8 cellular contexts compared by ENCODE assay signal in the genomic region with DNA sequence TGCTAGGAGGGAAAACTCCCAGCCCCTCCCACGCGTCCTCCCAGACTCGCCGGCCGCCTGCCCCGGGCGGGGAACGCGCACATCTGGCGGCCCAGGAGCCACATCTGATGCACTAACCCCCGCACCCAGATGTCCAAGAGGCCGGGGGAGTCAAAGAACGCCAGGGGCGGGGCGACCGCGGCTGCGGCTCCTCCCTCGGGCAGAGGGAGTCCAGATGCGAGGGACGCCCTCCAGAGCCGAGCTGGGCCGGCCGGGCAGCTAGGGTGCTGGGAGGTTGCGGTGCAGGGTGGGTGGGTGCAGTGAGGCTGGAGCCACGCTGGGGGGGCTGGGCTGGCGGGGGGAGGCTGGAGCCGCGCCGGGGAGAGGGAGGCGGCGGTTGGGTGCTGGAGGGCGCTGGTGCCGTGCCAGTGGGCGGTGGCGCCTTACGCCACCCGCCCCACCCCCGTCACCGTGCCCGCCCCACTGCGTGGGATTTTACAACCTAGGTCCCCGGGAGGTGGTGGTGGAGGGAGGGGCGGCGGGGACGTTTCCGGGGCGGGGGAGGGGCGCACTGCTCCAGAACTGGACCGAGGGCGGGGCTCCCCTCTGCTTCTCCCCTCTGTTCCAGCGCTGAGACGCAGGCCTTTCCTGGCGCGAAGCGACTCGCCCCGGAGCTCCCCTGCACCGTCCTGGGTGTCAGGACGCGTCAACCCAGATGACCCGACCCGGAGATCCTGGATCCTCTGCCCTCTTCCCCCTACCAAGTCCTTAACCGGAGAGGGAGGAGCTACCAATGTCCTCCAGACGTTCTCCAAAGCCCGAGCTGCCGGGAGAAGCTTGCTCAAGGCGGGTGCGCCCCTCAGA.
DNase-seq lines count a peak whose midpoint lies in the region; ATAC-seq lines count a peak whose summit lies in the region.

No MANE protein-coding gene starts in this region.

- H3K23ac ChIP-seq in mesendoderm (ENCODE audit: low read length), result no peak overlapping the region

- H3K27me3 Mint-ChIP-seq in CD4-positive, alpha-beta memory T cell, result no peaks in the 10 kb centered on the region
- H3K27me3 Mint-ChIP-seq in effector memory CD8-positive, alpha-beta T cell, result no peaks in the 10 kb centered on the region

- H3K4me2 ChIP-seq in mesendoderm (ENCODE audit: low read length), result peak overlapping the region; percentile 79

- CTCF ChIA-PET in CD4-positive, alpha-beta memory T cell (lab: Charles Lee; ENCODE audit: partially characterized antibody), result interaction anchor here (1.1 to 7.7 kb wide), 22 partner anchors 9 to 472 kb away, joined by 3 to 115 read pairs (median 7); partner anchors contain the start of genes JMJD1C and REEP3

- H3K18ac ChIP-seq in mesendoderm (ENCODE audit: low read length), result peak overlapping the region; percentile 96

- H2AK5ac ChIP-seq in mesendoderm (ENCODE audit: low read length), result no peak overlapping the region

- H2BK5ac ChIP-seq in mesendoderm (ENCODE audit: low read length), result peak overlapping the region; percentile 89

- H3K4me1 ChIP-seq in CD4-positive, alpha-beta memory T cell (ENCODE audit: insufficient read depth, low read length), result peaks cover 28% of the 10 kb centered on the region
- H3K4me1 ChIP-seq in mesendoderm (ENCODE audit: control insufficient read depth, low read depth, low read length), result peaks cover 10% of the 10 kb centered on the region

- no CpG with 5 or more reads among the region's 69 CpGs for WGBS in mesendoderm (ENCODE audit: extremely low coverage, insufficient coverage, low lambda C conversion rate)

- no peak overlapping the region for H4K5ac ChIP-seq in mesendoderm (ENCODE audit: low read length)

- H3K4ac ChIP-seq in mesendoderm (ENCODE audit: low read depth, low read length), result peak overlapping the region; percentile 96

- no peaks in the 10 kb centered on the region for H3K79me2 ChIP-seq in mesendoderm (ENCODE audit: control insufficient read depth, insufficient read depth, low read length)

- no peaks in the 10 kb centered on the region for H3K9me3 Mint-ChIP-seq in CD4-positive, alpha-beta memory T cell
- H3K9me3 Mint-ChIP-seq in effector memory CD8-positive, alpha-beta T cell, result no peaks in the 10 kb centered on the region

- peak overlapping the region; percentile 55 for H3K27ac ChIP-seq in CD4-positive, alpha-beta memory T cell (ENCODE audit: low read depth, low read length)
- peak overlapping the region; percentile 100 for H3K27ac ChIP-seq in mesendoderm (ENCODE audit: low read depth, low read length)

- peaks cover 17 to 29% (median 22%) of the 10 kb centered on the region in 4 donors for H3K4me1 Mint-ChIP-seq in CD4-positive, alpha-beta memory T cell
- H3K4me1 Mint-ChIP-seq in effector memory CD8-positive, alpha-beta T cell (ENCODE audit: low read depth in 2 of 2), result peaks cover 12 to 16% of the 10 kb centered on the region in 2 donors

- H3K4me3 ChIP-seq in CD4-positive, alpha-beta memory T cell (ENCODE audit: low read length in 2 of 2), result peak overlapping the region; percentile 59 to 70
- peak overlapping the region; percentile 52 for H3K4me3 ChIP-seq in mesendoderm (ENCODE audit: low read length)

- H3K9ac ChIP-seq in mesendoderm (ENCODE audit: low read length), result peak overlapping the region; percentile 82

- H2BK120ac ChIP-seq in mesendoderm (ENCODE audit: low read depth, low read length), result peak overlapping the region; percentile 75

- H3K27me3 ChIP-seq in CD4-positive, alpha-beta memory T cell (ENCODE audit: insufficient read depth, low read length), result no peaks in the 10 kb centered on the region
- H3K27me3 ChIP-seq in mesendoderm (ENCODE audit: insufficient read depth, low read length, poor library complexity), result no peaks in the 10 kb centered on the region

- H3K36me3 ChIP-seq in CD4-positive, alpha-beta memory T cell (ENCODE audit: insufficient read depth, low read length), result no peaks in the 10 kb centered on the region
- H3K36me3 ChIP-seq in mesendoderm (ENCODE audit: control insufficient read depth, insufficient read depth, low read length), result no peaks in the 10 kb centered on the region

- H3K79me1 ChIP-seq in mesendoderm (ENCODE audit: low read length), result no peaks in the 10 kb centered on the region

- intact Hi-C loops in CD4-positive, alpha-beta memory T cell (cut with micrococcal nuclease), result loop anchor here (1.0 kb wide), 1 partner anchor 497 kb away; the partner anchor contains the start of gene NRBF2

- ATAC-seq in GM19397 (IDR thresholded peaks at IDR 0.05; ENCODE audit: unreplicated experiment) (peak; percentile 54), HG03558 (IDR thresholded peaks at IDR 0.05; ENCODE audit: extremely low read depth, unreplicated experiment) (peak; percentile 29)
- peak; percentile 71 for ATAC-seq in effector memory CD8-positive, alpha-beta T cell (replicated peaks)

- peak overlapping the region; percentile 20 for H2BK15ac ChIP-seq in mesendoderm (replicated peaks; ENCODE audit: low read depth)

- POLR2A ChIA-PET in CD4-positive, alpha-beta memory T cell (lab: Charles Lee; ENCODE audit: partially characterized antibody), result interaction anchor here (0.6 to 3.4 kb wide), 11 partner anchors 13 to 814 kb away, joined by 3 to 40 read pairs (median 4); partner anchors contain the start of genes EGR2, JMJD1C, NRBF2 and REEP3

- peak overlapping the region; percentile 77 to 96 (median 92) for H3K27ac Mint-ChIP-seq in CD4-positive, alpha-beta memory T cell
- peak overlapping the region; percentile 77 to 84 for H3K27ac Mint-ChIP-seq in effector memory CD8-positive, alpha-beta T cell

- peak overlapping the region; percentile 98 for H4K8ac ChIP-seq in mesendoderm (ENCODE audit: low read depth, low read length)

- peak; percentile 67 to 83 (median 69) for DNase-seq in CD4-positive, alpha-beta memory T cell
- DNase-seq in NCI-H82 treated with DMSO at 0.1 percent for 48 hours (lab: John Stamatoyannopoulos, UW; ENCODE audit: unreplicated experiment) (peak; percentile 66), mesendoderm (peak; percentile 96)
- DNase-seq in activated CD8-positive, alpha-beta memory T cell treated with anti-CD3 and anti-CD28 coated beads for 4 hours (ENCODE audit: low read depth in 2 of 2), result peak; percentile 66 to 69
- DNase-seq in effector memory CD8-positive, alpha-beta T cell, result peak; percentile 34 to 45 (median 42)
- peak; percentile 57 for DNase-seq in stimulated activated CD8-positive, alpha-beta memory T cell treated with anti-CD3 and anti-CD28 coated beads, Interleukin-12 subunit alpha, Interleukin-12 subunit beta, amount 100 ng/mL, for 24 hours (ENCODE audit: extremely low read depth)

- H3K56ac ChIP-seq in mesendoderm (ENCODE audit: low read length), result peak overlapping the region; percentile 95

- peaks cover 0 to 2% of the 10 kb centered on the region in 2 donors for H3K36me3 Mint-ChIP-seq in CD4-positive, alpha-beta memory T cell
- H3K36me3 Mint-ChIP-seq in effector memory CD8-positive, alpha-beta T cell (ENCODE audit: insufficient read depth), result no peaks in the 10 kb centered on the region

- no peaks in the 10 kb centered on the region for H3K9me3 ChIP-seq in CD4-positive, alpha-beta memory T cell (ENCODE audit: control insufficient read depth in 1 of 2, low read length in 2 of 2)

- peak overlapping the region; percentile 92 to 97 (median 95) for H3K4me3 Mint-ChIP-seq in CD4-positive, alpha-beta memory T cell
- peak overlapping the region; percentile 92 to 95 for H3K4me3 Mint-ChIP-seq in effector memory CD8-positive, alpha-beta T cell

Comparison
In these comparisons a context has a peak if more than half of its experiments do, and no peak if none do; other contexts are left out.
1. Peak in every context shown above with its lines: DNase-seq, ATAC-seq, H3K4me3 ChIP-seq and H3K27ac ChIP-seq.
2. DNase-seq: peak in every context shown above with its lines; median percentile 96 in mesendoderm; 69 in CD4-positive, alpha-beta memory T cell; 68 in activated CD8-positive, alpha-beta memory T cell treated with anti-CD3 and anti-CD28 coated beads for 4 hours; 66 in NCI-H82 treated with DMSO at 0.1 percent for 48 hours; 57 in stimulated activated CD8-positive, alpha-beta memory T cell treated with anti-CD3 and anti-CD28 coated beads, Interleukin-12 subunit alpha, Interleukin-12 subunit beta, amount 100 ng/mL, for 24 hours; 42 in effector memory CD8-positive, alpha-beta T cell.